ENCODE assay signal across 15 cellular contexts in the genomic region with DNA sequence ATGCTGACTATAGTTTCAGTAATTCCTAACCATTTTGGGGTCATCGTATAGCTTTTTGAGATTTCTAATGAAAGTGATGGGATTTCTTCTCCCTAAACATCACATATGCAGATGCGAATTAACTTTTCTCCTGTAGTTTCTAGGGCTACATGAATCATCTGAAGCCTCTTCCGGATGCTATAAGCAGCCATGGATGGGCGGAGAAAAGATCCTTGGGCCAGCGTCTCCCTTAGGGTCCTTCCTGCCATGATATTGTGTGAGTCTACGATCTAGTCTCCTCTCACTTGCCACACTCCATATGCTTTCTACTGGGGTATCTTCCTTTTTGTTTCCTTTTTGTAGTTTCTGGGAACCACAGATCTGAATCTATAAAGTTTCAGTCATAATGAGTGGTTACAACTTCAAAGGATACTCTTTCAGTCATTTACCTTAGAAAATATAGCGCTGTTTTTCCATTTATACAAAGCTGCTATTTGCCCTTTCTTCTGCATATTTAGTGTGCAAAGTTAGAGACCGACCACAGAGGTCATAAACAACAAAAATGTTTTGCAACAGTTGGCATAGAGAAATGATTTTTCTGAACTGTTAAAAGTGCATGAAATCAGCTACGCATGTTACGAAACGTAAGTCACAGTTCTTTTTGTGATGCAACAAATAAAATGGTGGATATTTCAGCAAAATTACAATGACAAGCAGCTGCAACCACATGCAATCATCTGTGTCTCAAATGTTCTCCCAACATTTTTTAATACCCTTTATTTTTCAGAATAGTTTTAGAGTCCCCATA.
"Had no signal": no experiment of that assay in that cellular context is flagged by ENCODE, and none has a peak within 500 bp of the region (broad histone marks: within the 10 kb centered on the region; RNA-seq: fewer than 3 reads in every experiment).

No MANE protein-coding gene starts in this region.

- H3K27ac ChIP-seq: dorsolateral prefrontal cortex, hepatocyte, thyroid gland, VCaP had no signal

- H3K4me1 ChIP-seq: thyroid gland had no signal

- ATAC-seq: activated CD8-positive, alpha-beta memory T cell treated with anti-CD3 and anti-CD28 coated beads, Interleukin-2, amount 10 ng/mL, durations not matched to agents 7 days and 5 days; left lung; stimulated activated memory B cell treated with anti-CD40 and anti-IgM and Interleukin-4, amounts not matched to agents 10 μg/mL and 1 μg/mL and 100 μg/mL, for 72 hours had no signal

- H3K36me3 ChIP-seq: left lung, thyroid gland had no signal

- H3K9me3 ChIP-seq: left lung, thyroid gland had no signal

- H3K27me3 ChIP-seq: hepatocyte, left lung, thyroid gland had no signal

- H3K4me3 ChIP-seq: dorsolateral prefrontal cortex, hepatocyte, left lung, thyroid gland had no signal

- DNase-seq: activated CD4-positive, alpha-beta memory T cell treated with anti-CD3 and anti-CD28 coated beads for 36 hours; activated CD4-positive, alpha-beta T cell treated with anti-CD3 and anti-CD28 coated beads for 1 hour; activated CD8-positive, alpha-beta memory T cell treated with anti-CD3 and anti-CD28 coated beads, Interleukin-2, amount 10 ng/mL, durations not matched to agents 7 days and 5 days; activated naive CD4-positive, alpha-beta T cell treated with anti-CD3 and anti-CD28 coated beads, Interleukin-2, amount 10 ng/mL, durations not matched to agents 7 days and 5 days; activated T-cell treated with anti-CD3 and anti-CD28 coated beads, Interleukin-2, amount 50 U/mL, for 1 hour; dorsolateral prefrontal cortex; erythroblast; left lung; naive B cell; posterior cingulate gyrus; stimulated activated CD4-positive, alpha-beta T cell treated with anti-CD3 and anti-CD28 coated beads, Interleukin-2, amount 100 ng/mL, for 48 hours; thyroid gland had no signal
